27 cellular contexts compared by ENCODE assay signal in the genomic region with DNA sequence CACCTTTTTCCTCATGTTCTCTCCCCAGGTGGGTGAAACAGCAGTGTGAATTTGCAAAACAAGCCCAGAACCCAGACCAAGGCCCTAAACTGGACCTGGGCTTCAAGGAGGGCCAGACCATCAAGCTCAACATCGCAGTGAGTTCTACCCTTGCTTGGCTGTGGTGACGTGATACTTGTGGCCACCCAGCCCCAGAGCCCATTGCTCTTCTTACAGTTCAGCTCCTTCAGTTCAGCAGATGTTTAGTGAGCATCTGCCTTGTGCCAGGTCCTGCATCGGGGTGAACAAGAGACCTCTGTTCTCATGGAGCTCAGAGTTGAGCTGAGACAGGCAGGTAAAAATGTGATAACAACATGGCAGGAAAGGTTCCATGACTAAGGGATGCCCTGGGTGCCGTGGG. TPM values are rescaled to one million over a fixed set of nuclear protein-coding genes. Genes with fewer than 3 reads are reported as not detected.
DNase-seq lines count a peak whose midpoint lies in the region; ATAC-seq and TF ChIP-seq lines count a peak whose summit lies in the region.
"Had no signal": no experiment of that assay in that cellular context is flagged by ENCODE, and none has a peak within 500 bp of the region (broad histone marks: within the 10 kb centered on the region; RNA-seq: fewer than 3 reads in every experiment).

No MANE protein-coding gene starts in this region.

- H3K27ac Mint-ChIP-seq in activated CD8-positive, alpha-beta T cell treated with anti-CD3 and anti-CD28 coated beads for 36 hours = peak overlapping the region; percentile 64
- H3K27ac Mint-ChIP-seq in activated CD8-positive, alpha-beta T cell treated with anti-CD3 and anti-CD28 coated beads, Interleukin-2, amount 10 ng/mL, durations not matched to agents 7 days and 5 days = no peak overlapping the region
- H3K27ac Mint-ChIP-seq in CD4-positive, alpha-beta memory T cell = peak overlapping the region in 5 of 7 donors; percentile 43 to 68 (median 54)
- peak overlapping the region; percentile 80 for H3K27ac Mint-ChIP-seq in activated T-helper 17 cell treated with anti-CD3 and anti-CD28 coated beads, Interleukin-2, amount 50 U/mL, for 72 hours
- H3K27ac Mint-ChIP-seq in immature natural killer cell = peak overlapping the region in 5 of 6 donors; percentile 12 to 76 (median 37)
- H3K27ac Mint-ChIP-seq: activated B cell treated with CpG ODN at 0.5 μM for 24 hours, HFFc6 had no signal

- no peak for DNase-seq in activated CD8-positive, alpha-beta T cell treated with anti-CD3 and anti-CD28 coated beads for 36 hours
- no peak for DNase-seq in activated CD8-positive, alpha-beta T cell treated with anti-CD3 and anti-CD28 coated beads, Interleukin-2, amount 10 ng/mL, durations not matched to agents 7 days and 5 days
- DNase-seq in CD4-positive, alpha-beta memory T cell = no peak
- DNase-seq in immature natural killer cell (no peak), Right ventricle myocardium superior (no peak), RKO (ENCODE audit: low spot score) (no peak)
- DNase-seq: activated B cell treated with CpG ODN at 0.5 μM for 24 hours; activated CD4-positive, alpha-beta T cell treated with anti-CD3 and anti-CD28 coated beads, Interleukin-2, amount 50 U/mL, for 48 hours; activated naive CD4-positive, alpha-beta T cell; activated T-cell treated with anti-CD3 and anti-CD28 coated beads for 4 hours; cortex of kidney; EL; GOT3; HFFc6; NCI-H2107; RPMI8226; small intestine; stomach; T-cell; uterus had no signal

- peaks cover 28% of the 10 kb centered on the region for H3K4me1 ChIP-seq in CD4-positive, alpha-beta memory T cell (ENCODE audit: insufficient read depth, low read length)
- H3K4me1 ChIP-seq: ascending aorta, neural progenitor cell, parathyroid adenoma, uterus had no signal

- no peak overlapping the region for H3K4me3 ChIP-seq in CD4-positive, alpha-beta memory T cell (ENCODE audit: low read length in 2 of 2)
- H3K4me3 ChIP-seq: ascending aorta, neural progenitor cell, stomach, uterus had no signal

- no peak for ATAC-seq in activated CD8-positive, alpha-beta T cell treated with anti-CD3 and anti-CD28 coated beads for 36 hours
- no peak for ATAC-seq in activated CD8-positive, alpha-beta T cell treated with anti-CD3 and anti-CD28 coated beads, Interleukin-2, amount 10 ng/mL, durations not matched to agents 7 days and 5 days
- ATAC-seq in activated T-helper 17 cell treated with anti-CD3 and anti-CD28 coated beads, Interleukin-2, amount 50 U/mL, for 72 hours (replicated peaks) = no peak
- no peak for ATAC-seq in HG03521 (IDR thresholded peaks at IDR 0.05; ENCODE audit: unreplicated experiment)
- no peak for ATAC-seq in Right ventricle myocardium superior (ENCODE audit: poor library complexity)
- ATAC-seq: T-cell had no signal

- H3K27me3 ChIP-seq in CD4-positive, alpha-beta memory T cell (ENCODE audit: insufficient read depth, low read length) = no peaks in the 10 kb centered on the region
- H3K27me3 ChIP-seq: ascending aorta, neural progenitor cell, stomach, uterus had no signal

- H3K4me3 Mint-ChIP-seq in activated CD8-positive, alpha-beta T cell treated with anti-CD3 and anti-CD28 coated beads for 36 hours = no peak overlapping the region
- no peak overlapping the region for H3K4me3 Mint-ChIP-seq in activated CD8-positive, alpha-beta T cell treated with anti-CD3 and anti-CD28 coated beads, Interleukin-2, amount 10 ng/mL, durations not matched to agents 7 days and 5 days
- H3K4me3 Mint-ChIP-seq in CD4-positive, alpha-beta memory T cell = peak overlapping the region in 1 of 8 donors; percentile 40
- no peak overlapping the region for H3K4me3 Mint-ChIP-seq in activated T-helper 17 cell treated with anti-CD3 and anti-CD28 coated beads, Interleukin-2, amount 50 U/mL, for 72 hours
- no peak overlapping the region for H3K4me3 Mint-ChIP-seq in immature natural killer cell
- H3K4me3 Mint-ChIP-seq: activated B cell treated with CpG ODN at 0.5 μM for 24 hours, CD14-positive monocyte, HFFc6, neural progenitor cell, T-cell had no signal

- peaks cover 38% of the 10 kb centered on the region for H3K36me3 Mint-ChIP-seq in activated CD8-positive, alpha-beta T cell treated with anti-CD3 and anti-CD28 coated beads for 36 hours (ENCODE audit: low read depth)
- peaks cover 68% of the 10 kb centered on the region for H3K36me3 Mint-ChIP-seq in activated CD8-positive, alpha-beta T cell treated with anti-CD3 and anti-CD28 coated beads, Interleukin-2, amount 10 ng/mL, durations not matched to agents 7 days and 5 days (ENCODE audit: low read depth)
- peaks cover 48 to 78% of the 10 kb centered on the region in 2 donors for H3K36me3 Mint-ChIP-seq in CD4-positive, alpha-beta memory T cell
- peaks cover 98% of the 10 kb centered on the region for H3K36me3 Mint-ChIP-seq in activated T-helper 17 cell treated with anti-CD3 and anti-CD28 coated beads, Interleukin-2, amount 50 U/mL, for 72 hours (ENCODE audit: low read depth)
- H3K36me3 Mint-ChIP-seq in immature natural killer cell = peaks cover 25 to 41% (median 26%) of the 10 kb centered on the region in 3 donors

- CTCF ChIA-PET in activated CD8-positive, alpha-beta T cell treated with anti-CD3 and anti-CD28 coated beads for 36 hours (lab: Charles Lee) = interaction anchor here (2.2 kb wide), 1 partner anchor 9 kb away, joined by 10 read pairs; the partner anchor contains the start of gene NECAP2
- CTCF ChIA-PET in activated CD8-positive, alpha-beta T cell treated with anti-CD3 and anti-CD28 coated beads, Interleukin-2, amount 10 ng/mL, durations not matched to agents 7 days and 5 days (lab: Charles Lee) = interaction anchor here (1.4 kb wide), 1 partner anchor 9 kb away, joined by 4 read pairs; the partner anchor contains the start of gene NECAP2
- CTCF ChIA-PET in CD4-positive, alpha-beta memory T cell (lab: Charles Lee; ENCODE audit: partially characterized antibody) = no interaction called here

- H3K27me3 Mint-ChIP-seq in activated CD8-positive, alpha-beta T cell treated with anti-CD3 and anti-CD28 coated beads for 36 hours = no peaks in the 10 kb centered on the region
- no peaks in the 10 kb centered on the region for H3K27me3 Mint-ChIP-seq in activated CD8-positive, alpha-beta T cell treated with anti-CD3 and anti-CD28 coated beads, Interleukin-2, amount 10 ng/mL, durations not matched to agents 7 days and 5 days (ENCODE audit: low read depth)
- no peaks in the 10 kb centered on the region for H3K27me3 Mint-ChIP-seq in CD4-positive, alpha-beta memory T cell
- H3K27me3 Mint-ChIP-seq in activated T-helper 17 cell treated with anti-CD3 and anti-CD28 coated beads, Interleukin-2, amount 50 U/mL, for 72 hours = no peaks in the 10 kb centered on the region
- peaks cover 0 to 1% (median 0%) of the 10 kb centered on the region in 3 donors for H3K27me3 Mint-ChIP-seq in immature natural killer cell (ENCODE audit: low read depth in 3 of 3)
- H3K27me3 Mint-ChIP-seq: activated B cell treated with CpG ODN at 0.5 μM for 24 hours, IgD-negative memory B cell, T-cell had no signal

- H3K9me3 Mint-ChIP-seq in activated CD8-positive, alpha-beta T cell treated with anti-CD3 and anti-CD28 coated beads for 36 hours = no peaks in the 10 kb centered on the region
- no peaks in the 10 kb centered on the region for H3K9me3 Mint-ChIP-seq in activated CD8-positive, alpha-beta T cell treated with anti-CD3 and anti-CD28 coated beads, Interleukin-2, amount 10 ng/mL, durations not matched to agents 7 days and 5 days (ENCODE audit: insufficient read depth)
- H3K9me3 Mint-ChIP-seq in CD4-positive, alpha-beta memory T cell = no peaks in the 10 kb centered on the region
- no peaks in the 10 kb centered on the region for H3K9me3 Mint-ChIP-seq in activated T-helper 17 cell treated with anti-CD3 and anti-CD28 coated beads, Interleukin-2, amount 50 U/mL, for 72 hours
- H3K9me3 Mint-ChIP-seq in immature natural killer cell = no peaks in the 10 kb centered on the region
- H3K9me3 Mint-ChIP-seq: activated B cell treated with CpG ODN at 0.5 μM for 24 hours, HFFc6, IgD-negative memory B cell, neural progenitor cell, T-cell had no signal

- TF ChIP-seq CTCF in activated CD8-positive, alpha-beta T cell treated with anti-CD3 and anti-CD28 coated beads for 36 hours (IDR thresholded peaks at IDR 0.05) = no peak

- peaks cover 25% of the 10 kb centered on the region for H3K4me1 Mint-ChIP-seq in activated CD8-positive, alpha-beta T cell treated with anti-CD3 and anti-CD28 coated beads for 36 hours (ENCODE audit: low read depth)
- H3K4me1 Mint-ChIP-seq in activated CD8-positive, alpha-beta T cell treated with anti-CD3 and anti-CD28 coated beads, Interleukin-2, amount 10 ng/mL, durations not matched to agents 7 days and 5 days (ENCODE audit: low read depth) = peaks cover 10% of the 10 kb centered on the region
- H3K4me1 Mint-ChIP-seq in CD4-positive, alpha-beta memory T cell = peaks cover 23 to 66% (median 39%) of the 10 kb centered on the region in 4 donors
- H3K4me1 Mint-ChIP-seq in activated T-helper 17 cell treated with anti-CD3 and anti-CD28 coated beads, Interleukin-2, amount 50 U/mL, for 72 hours = peaks cover 26% of the 10 kb centered on the region
- H3K4me1 Mint-ChIP-seq in immature natural killer cell = peaks cover 13 to 34% of the 10 kb centered on the region in 2 donors
- H3K4me1 Mint-ChIP-seq: neural progenitor cell had no signal

- no peak overlapping the region for H3K27ac ChIP-seq in CD4-positive, alpha-beta memory T cell (ENCODE audit: low read depth, low read length)
- H3K27ac ChIP-seq: ascending aorta, neural progenitor cell, parathyroid adenoma, stomach, uterus had no signal

- H3K36me3 ChIP-seq in CD4-positive, alpha-beta memory T cell (ENCODE audit: insufficient read depth, low read length) = peaks cover 75% of the 10 kb centered on the region
- H3K36me3 ChIP-seq: neural progenitor cell, uterus had no signal

- POLR2A ChIA-PET in activated CD8-positive, alpha-beta T cell treated with anti-CD3 and anti-CD28 coated beads for 36 hours (lab: Charles Lee) = interaction anchor here (1.2 kb wide), 1 partner anchor 12 kb away, joined by 3 read pairs; no protein-coding TSS in a partner anchor
- POLR2A ChIA-PET in activated CD8-positive, alpha-beta T cell treated with anti-CD3 and anti-CD28 coated beads, Interleukin-2, amount 10 ng/mL, durations not matched to agents 7 days and 5 days (lab: Charles Lee) = interaction anchor here (1.4 to 1.5 kb wide), 2 partner anchors 8 to 64 kb away, joined by 3 to 4 read pairs; no protein-coding TSS in a partner anchor
- POLR2A ChIA-PET in CD4-positive, alpha-beta memory T cell (lab: Charles Lee; ENCODE audit: partially characterized antibody) = interaction anchor here (1.2 to 2.2 kb wide), 2 partner anchors 8 to 28 kb away, joined by 3 to 12 read pairs; partner anchors contain the start of gene NECAP2

- H3K9me3 ChIP-seq in CD4-positive, alpha-beta memory T cell (ENCODE audit: control insufficient read depth in 1 of 2, low read length in 2 of 2) = no peaks in the 10 kb centered on the region
- H3K9me3 ChIP-seq: ascending aorta, stomach, uterus had no signal

- intact Hi-C loops in activated CD8-positive, alpha-beta T cell treated with anti-CD3 and anti-CD28 coated beads for 36 hours (cut with micrococcal nuclease) = no loop called here
- intact Hi-C loops in CD4-positive, alpha-beta memory T cell (cut with micrococcal nuclease) = no loop called here
- intact Hi-C loops in Right ventricle myocardium superior (cut with DNase I) = loop anchor here (10.0 kb wide), 1 partner anchor 166 kb away; the partner anchor contains the start of gene NBPF1

RNA-seq across cellular contexts. Expression of gene NECAP2, which starts 8.5 kb away (rescaled TPM):
- 10 to 100 TPM; 53.1 to 54.7 TPM for total RNA-seq in activated CD8-positive, alpha-beta T cell treated with anti-CD3 and anti-CD28 coated beads for 36 hours
- 10 to 100 TPM; 93.8 to 94.3 TPM for total RNA-seq in activated CD8-positive, alpha-beta T cell treated with anti-CD3 and anti-CD28 coated beads, Interleukin-2, amount 10 ng/mL, durations not matched to agents 7 days and 5 days
- 100 to 1,000 TPM; 154 to 165 TPM for total RNA-seq in CD4-positive, alpha-beta memory T cell
- 100 to 1,000 TPM; 243 to 341 TPM for polyA plus RNA-seq in CD4-positive, alpha-beta memory T cell
- 10 to 100 TPM; 68.0 to 83.7 TPM for total RNA-seq in activated T-helper 17 cell treated with anti-CD3 and anti-CD28 coated beads, Interleukin-2, amount 50 U/mL, for 72 hours
- 100 to 1,000 TPM; 108 to 141 (median 124) TPM for polyA plus RNA-seq in immature natural killer cell
- 14.6 TPM for total RNA-seq in Right ventricle myocardium superior

RNA-seq across cellular contexts. Expression of gene SPATA21, which starts 11.8 kb away (rescaled TPM):
- total RNA-seq in activated CD8-positive, alpha-beta T cell treated with anti-CD3 and anti-CD28 coated beads for 36 hours = not detected
- not detected for total RNA-seq in activated CD8-positive, alpha-beta T cell treated with anti-CD3 and anti-CD28 coated beads, Interleukin-2, amount 10 ng/mL, durations not matched to agents 7 days and 5 days
- total RNA-seq in CD4-positive, alpha-beta memory T cell = not detected
- polyA plus RNA-seq in CD4-positive, alpha-beta memory T cell = not detected
- total RNA-seq in activated T-helper 17 cell treated with anti-CD3 and anti-CD28 coated beads, Interleukin-2, amount 50 U/mL, for 72 hours = under 1 TPM in 1 of 2 donors, not detected in 1; 0.08 TPM
- polyA plus RNA-seq in immature natural killer cell = not detected
- not detected for total RNA-seq in Right ventricle myocardium superior
- total RNA-seq: activated B cell treated with CpG ODN at 0.5 μM for 24 hours, ascending aorta, stomach, T-cell had no signal
- polyA plus RNA-seq: CD14-positive monocyte, IgD-negative memory B cell had no signal
